1 cellular context compared by ENCODE assay signal in genomic region chr7:101017099-101017777, GRCh38.
TF ChIP-seq lines count a peak whose summit lies in the region.

No MANE protein-coding gene starts in this region.

TF ChIP-seq in HepG2, 621 proteins besides CTCF, POLR2A, EP300 and RAD21 (continued from another document and continues in another):
- TF ChIP-seq ZNF407 (CRISPR knock-in tag; IDR thresholded peaks at IDR 0.05; ENCODE audit: not compliant biosample characterization) (no peak), ZFP36 (IDR thresholded peaks at IDR 0.05; ENCODE audit: borderline replicate concordance, low read depth, low read length, partially characterized antibody) (no peak), SKIL (CRISPR knock-in tag; IDR thresholded peaks at IDR 0.05; ENCODE audit: borderline replicate concordance) (peak; percentile 73), HHEX (CRISPR knock-in tag; IDR thresholded peaks at IDR 0.05) (peak; percentile 56; the same call in 1 of the 2 replicates), MTA1 (CRISPR knock-in tag; IDR thresholded peaks at IDR 0.05; ENCODE audit: borderline replicate concordance) (no peak), ZNF614 (CRISPR knock-in tag; IDR thresholded peaks at IDR 0.05; ENCODE audit: borderline replicate concordance) (no peak), ARID3A (IDR thresholded peaks at IDR 0.05; ENCODE audit: low read depth, low read length) (no peak), ERF (CRISPR knock-in tag; IDR thresholded peaks at IDR 0.05) (peak; percentile 68; the same call in 1 of the 2 replicates), ZNF615 (CRISPR knock-in tag; IDR thresholded peaks at IDR 0.05; ENCODE audit: borderline replicate concordance) (no peak), HNF4G (IDR thresholded peaks at IDR 0.05; ENCODE audit: borderline replicate concordance, low read depth, low read length) (no peak), HNF4G (CRISPR knock-in tag; IDR thresholded peaks at IDR 0.05; ENCODE audit: borderline replicate concordance, low read depth) (no peak), PATZ1 (CRISPR knock-in tag; IDR thresholded peaks at IDR 0.05) (peak; percentile 86), ZSCAN30 (CRISPR knock-in tag; IDR thresholded peaks at IDR 0.05) (no peak), TAF15 (IDR thresholded peaks at IDR 0.05; ENCODE audit: low read depth, low read length, poor library complexity, severe bottlenecking) (no peak), SPEN (CRISPR knock-in tag; IDR thresholded peaks at IDR 0.05; ENCODE audit: low read depth) (no peak; the same call in 1 of the 2 replicates), ZNF788 (CRISPR knock-in tag; IDR thresholded peaks at IDR 0.05; ENCODE audit: borderline replicate concordance) (no peak), PRDM15 (CRISPR knock-in tag; IDR thresholded peaks at IDR 0.05) (no peak), CREM (IDR thresholded peaks at IDR 0.05) (no peak), CREM (CRISPR knock-in tag; IDR thresholded peaks at IDR 0.05) (no peak), CCDC6 (CRISPR knock-in tag; IDR thresholded peaks at IDR 0.05) (no peak), ZBTB44 (CRISPR knock-in tag; IDR thresholded peaks at IDR 0.05) (no peak), SYNCRIP (IDR thresholded peaks at IDR 0.05; ENCODE audit: insufficient read depth, low read depth, low read length) (no peak), HNRNPK (IDR thresholded peaks at IDR 0.05; ENCODE audit: low read depth, low read length, poor library complexity, severe bottlenecking) (no peak), FOXA1 (IDR thresholded peaks at IDR 0.05) (no peak), FOXA1 (CRISPR knock-in tag; IDR thresholded peaks at IDR 0.05) (peak; percentile 75), ZFP1 (CRISPR knock-in tag; IDR thresholded peaks at IDR 0.05) (no peak), SATB2 (CRISPR knock-in tag; IDR thresholded peaks at IDR 0.05) (no peak), ZNF784 (CRISPR knock-in tag; IDR thresholded peaks at IDR 0.05; ENCODE audit: borderline replicate concordance) (no peak), NR2F1 (CRISPR knock-in tag; IDR thresholded peaks at IDR 0.05) (no peak), ZBTB4 (CRISPR knock-in tag; IDR thresholded peaks at IDR 0.05; ENCODE audit: borderline replicate concordance) (no peak), SP4 (CRISPR knock-in tag; IDR thresholded peaks at IDR 0.05) (no peak), ZBTB8A (CRISPR knock-in tag; IDR thresholded peaks at IDR 0.05; ENCODE audit: borderline replicate concordance, low read depth) (no peak), ZNF563 (CRISPR knock-in tag; IDR thresholded peaks at IDR 0.05) (no peak), ZNF501 (CRISPR knock-in tag; IDR thresholded peaks at IDR 0.05) (peak; percentile 47; the same call in 1 of the 2 replicates), CC2D1A (CRISPR knock-in tag; IDR thresholded peaks at IDR 0.05) (no peak)
